ENCODE assay signal across 15 cellular contexts in the genomic region with DNA sequence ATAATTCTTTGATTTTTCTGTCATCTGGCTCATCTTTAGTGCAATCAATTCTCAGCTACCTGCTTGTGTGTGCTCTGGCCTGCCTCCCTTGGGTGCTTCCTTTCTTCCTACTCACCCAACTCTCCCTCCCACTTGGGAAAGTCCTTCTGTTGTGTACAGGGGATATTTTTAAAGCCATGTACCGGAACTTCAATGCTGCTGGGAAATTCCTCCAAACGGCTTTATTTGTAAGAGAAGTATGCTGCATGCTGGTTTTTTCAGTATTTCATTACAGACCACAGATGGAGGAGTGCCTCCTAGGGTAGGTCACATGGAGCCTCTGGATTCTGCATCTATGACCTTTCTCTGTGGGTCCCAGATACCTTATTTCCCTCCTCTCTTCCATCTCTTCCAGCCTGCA. TPM values are rescaled to one million over a fixed set of nuclear protein-coding genes. Genes with fewer than 3 reads are reported as not detected.
A peak's percentile ranks its signal among the peaks of the same experiment; 100 is the strongest.
DNase-seq lines count a peak whose midpoint lies in the region; ATAC-seq and TF ChIP-seq lines count a peak whose summit lies in the region.
"Had no signal": no experiment of that assay in that cellular context is flagged by ENCODE, and none has a peak within 500 bp of the region (broad histone marks: within the 10 kb centered on the region; RNA-seq: fewer than 3 reads in every experiment).

No MANE protein-coding gene starts in this region.

- H3F3A ChIP-seq in OCI-LY1 (ENCODE audit: insufficient read depth, low read length): no peaks in the 10 kb centered on the region

- H3K79me2 ChIP-seq in OCI-LY1 (ENCODE audit: insufficient read depth, low read length) (no peaks in the 10 kb centered on the region), mesendoderm (ENCODE audit: control insufficient read depth, insufficient read depth, low read length) (no peaks in the 10 kb centered on the region)

- ATAC-seq in GM18868 (IDR thresholded peaks at IDR 0.05; ENCODE audit: unreplicated experiment): peak; percentile 84
- ATAC-seq in HG02610 (IDR thresholded peaks at IDR 0.05; ENCODE audit: unreplicated experiment): peak; percentile 90
- no peak for ATAC-seq in CD4-positive, alpha-beta T cell (ENCODE audit: poor library complexity)
- ATAC-seq: activated CD8-positive, alpha-beta T cell treated with anti-CD3 and anti-CD28 coated beads for 36 hours had no signal

- DNase-seq in osteocyte (ENCODE audit: extremely low spot score, unreplicated experiment) (no peak), T-helper 2 cell (no peak), tibial artery (no peak), mesendoderm (no peak)
- DNase-seq in CD4-positive, alpha-beta T cell: no peak
- DNase-seq: activated CD8-positive, alpha-beta T cell treated with anti-CD3 and anti-CD28 coated beads for 36 hours; activated naive CD8-positive, alpha-beta T cell treated with anti-CD3 and anti-CD28 coated beads for 36 hours; CD4-positive, CD25-positive, alpha-beta regulatory T cell; H7; NCI-H526 had no signal

- no peak overlapping the region for H2AK5ac ChIP-seq in mesendoderm (ENCODE audit: low read length)

- H3K9me3 ChIP-seq in OCI-LY1 (ENCODE audit: low read length): no peaks in the 10 kb centered on the region
- H3K9me3 ChIP-seq in tibial artery: no peaks in the 10 kb centered on the region
- H3K9me3 ChIP-seq in CD4-positive, alpha-beta T cell (ENCODE audit: control insufficient read depth, low read length): no peaks in the 10 kb centered on the region

- H2BK120ac ChIP-seq in mesendoderm (ENCODE audit: low read depth, low read length): no peak overlapping the region

- no peak overlapping the region for H4K8ac ChIP-seq in mesendoderm (ENCODE audit: low read depth, low read length)

- POLR2A ChIA-PET in CD4-positive, alpha-beta T cell (lab: Charles Lee): no interaction called here

- H3K4me3 ChIP-seq in OCI-LY1 (ENCODE audit: low read depth, low read length, poor library complexity, severe bottlenecking): peak overlapping the region; percentile 20
- H3K4me3 ChIP-seq in tibial artery: no peak overlapping the region
- no peak overlapping the region for H3K4me3 ChIP-seq in mesendoderm (ENCODE audit: low read length)

- no peak overlapping the region for H3K4me3 Mint-ChIP-seq in osteocyte (ENCODE audit: unreplicated experiment)
- H3K4me3 Mint-ChIP-seq in CD4-positive, alpha-beta T cell: no peak overlapping the region
- H3K4me3 Mint-ChIP-seq: activated CD8-positive, alpha-beta T cell treated with anti-CD3 and anti-CD28 coated beads for 36 hours; activated naive CD8-positive, alpha-beta T cell treated with anti-CD3 and anti-CD28 coated beads for 36 hours; CD4-positive, CD25-positive, alpha-beta regulatory T cell had no signal

- H3K9me2 ChIP-seq in OCI-LY1 (ENCODE audit: low read depth, low read length): no peaks in the 10 kb centered on the region

- CTCF ChIA-PET in CD4-positive, alpha-beta T cell (lab: Charles Lee): no interaction called here

- no peak overlapping the region for H3K56ac ChIP-seq in mesendoderm (ENCODE audit: low read length)

- H2BK5ac ChIP-seq in mesendoderm (ENCODE audit: low read length): no peak overlapping the region

- H3K27me3 ChIP-seq in OCI-LY1 (ENCODE audit: insufficient read depth, low read length): no peaks in the 10 kb centered on the region
- no peaks in the 10 kb centered on the region for H3K27me3 ChIP-seq in tibial artery
- no peaks in the 10 kb centered on the region for H3K27me3 ChIP-seq in mesendoderm (ENCODE audit: insufficient read depth, low read length, poor library complexity)
- no peaks in the 10 kb centered on the region for H3K27me3 ChIP-seq in CD4-positive, alpha-beta T cell (ENCODE audit: control insufficient read depth, insufficient read depth, low read length)

- H4K5ac ChIP-seq in mesendoderm (ENCODE audit: low read length): no peak overlapping the region

- H3K36me3 ChIP-seq in OCI-LY1 (ENCODE audit: insufficient read depth, low read length) (no peaks in the 10 kb centered on the region), tibial artery (no peaks in the 10 kb centered on the region), mesendoderm (ENCODE audit: control insufficient read depth, insufficient read depth, low read length) (no peaks in the 10 kb centered on the region)

- no peak overlapping the region for H3K4ac ChIP-seq in mesendoderm (ENCODE audit: low read depth, low read length)

- H3K27me3 Mint-ChIP-seq in osteocyte (ENCODE audit: unreplicated experiment): no peaks in the 10 kb centered on the region
- peaks cover 8% of the 10 kb centered on the region for H3K27me3 Mint-ChIP-seq in CD4-positive, alpha-beta T cell
- H3K27me3 Mint-ChIP-seq: activated CD8-positive, alpha-beta T cell treated with anti-CD3 and anti-CD28 coated beads for 36 hours had no signal

- no peak overlapping the region for H3K23ac ChIP-seq in mesendoderm (ENCODE audit: low read length)

- H3K4me1 ChIP-seq in OCI-LY1 (ENCODE audit: insufficient read depth, low read length, severe bottlenecking): peaks cover 38% of the 10 kb centered on the region
- peaks cover 0 to 31% (median 7%) of the 10 kb centered on the region in 4 donors for H3K4me1 ChIP-seq in tibial artery
- H3K4me1 ChIP-seq in mesendoderm (ENCODE audit: control insufficient read depth, low read depth, low read length): no peaks in the 10 kb centered on the region

- intact Hi-C loops in tibial artery (cut with DNase I; ENCODE audit: low total_unique reads): no loop called here
- intact Hi-C loops in CD4-positive, alpha-beta T cell (cut with DNase I, micrococcal nuclease): no loop called here

- no peaks in the 10 kb centered on the region for H3K36me3 Mint-ChIP-seq in osteocyte (ENCODE audit: unreplicated experiment)
- no peaks in the 10 kb centered on the region for H3K36me3 Mint-ChIP-seq in CD4-positive, alpha-beta T cell (ENCODE audit: low read depth)
- H3K36me3 Mint-ChIP-seq: activated naive CD8-positive, alpha-beta T cell treated with anti-CD3 and anti-CD28 coated beads for 36 hours; CD4-positive, CD25-positive, alpha-beta regulatory T cell had no signal

- peak overlapping the region; percentile 36 for H3K9ac ChIP-seq in OCI-LY1 (ENCODE audit: low read length)
- no peak overlapping the region for H3K9ac ChIP-seq in mesendoderm (ENCODE audit: low read length)

- H3K9me3 Mint-ChIP-seq in osteocyte (ENCODE audit: unreplicated experiment): no peaks in the 10 kb centered on the region
- no peaks in the 10 kb centered on the region for H3K9me3 Mint-ChIP-seq in CD4-positive, alpha-beta T cell
- H3K9me3 Mint-ChIP-seq: activated CD8-positive, alpha-beta T cell treated with anti-CD3 and anti-CD28 coated beads for 36 hours; activated naive CD8-positive, alpha-beta T cell treated with anti-CD3 and anti-CD28 coated beads for 36 hours; CD4-positive, CD25-positive, alpha-beta regulatory T cell had no signal

- H2BK15ac ChIP-seq in mesendoderm (replicated peaks; ENCODE audit: low read depth): no peak overlapping the region

- TF ChIP-seq CTCF in OCI-LY1 (IDR thresholded peaks at IDR 0.05; ENCODE audit: low read length) (no peak), osteocyte (IDR thresholded peaks at IDR 0.05) (no peak), tibial artery (IDR thresholded peaks at IDR 0.05) (no peak)
- TF ChIP-seq CTCF in CD4-positive, alpha-beta T cell (IDR thresholded peaks at IDR 0.05): no peak

- peak overlapping the region; percentile 83 for H2AFZ ChIP-seq in OCI-LY1 (ENCODE audit: low read length)

- H3K27ac Mint-ChIP-seq in osteocyte (ENCODE audit: unreplicated experiment): peak overlapping the region; percentile 60
- H3K27ac Mint-ChIP-seq in CD4-positive, alpha-beta T cell: no peak overlapping the region
- H3K27ac Mint-ChIP-seq: activated CD8-positive, alpha-beta T cell treated with anti-CD3 and anti-CD28 coated beads for 36 hours; activated naive CD8-positive, alpha-beta T cell treated with anti-CD3 and anti-CD28 coated beads for 36 hours; CD4-positive, CD25-positive, alpha-beta regulatory T cell; progenitor cell of endocrine pancreas had no signal

- H3K4me2 ChIP-seq in OCI-LY1 (ENCODE audit: low read length) (peak overlapping the region; percentile 53), mesendoderm (ENCODE audit: low read length) (no peak overlapping the region)

- H3K18ac ChIP-seq in mesendoderm (ENCODE audit: low read length): no peak overlapping the region

- H3K27ac ChIP-seq in OCI-LY1 (ENCODE audit: low read depth, low read length, poor library complexity, severe bottlenecking) (peak overlapping the region; percentile 68), tibial artery (no peak overlapping the region), mesendoderm (ENCODE audit: low read depth, low read length) (no peak overlapping the region)
- no peak overlapping the region for H3K27ac ChIP-seq in CD4-positive, alpha-beta T cell (ENCODE audit: low read depth, low read length)

- WGBS in mesendoderm (ENCODE audit: extremely low coverage, insufficient coverage, low lambda C conversion rate): no CpG with 5 or more reads among the region's 2 CpGs

- H4K20me1 ChIP-seq in OCI-LY1 (ENCODE audit: insufficient read depth, low read length): no peaks in the 10 kb centered on the region

- H3K4me1 Mint-ChIP-seq in osteocyte (ENCODE audit: unreplicated experiment): peaks cover 26% of the 10 kb centered on the region
- H3K4me1 Mint-ChIP-seq in CD4-positive, alpha-beta T cell (ENCODE audit: low read depth): peaks cover under 1% of the 10 kb centered on the region

- H3K79me1 ChIP-seq in mesendoderm (ENCODE audit: low read length): no peaks in the 10 kb centered on the region

RNA-seq across cellular contexts. Expression of gene HMHB1, which starts 5.4 kb away (rescaled TPM):
- total RNA-seq in osteocyte: not detected in 2 replicates
- polyA plus RNA-seq in mesendoderm (2013, experiment 1 of 2): not detected
- polyA plus RNA-seq in mesendoderm (2013, experiment 2 of 2): not detected
- not detected for total RNA-seq in CD4-positive, alpha-beta T cell
- total RNA-seq: activated CD8-positive, alpha-beta T cell treated with anti-CD3 and anti-CD28 coated beads for 36 hours; activated naive CD8-positive, alpha-beta T cell treated with anti-CD3 and anti-CD28 coated beads for 36 hours; CD4-positive, CD25-positive, alpha-beta regulatory T cell; glomerular endothelial cell; H7; progenitor cell of endocrine pancreas had no signal
